ENCODE assay signal across 20 cellular contexts in genomic region chr1:46218443-46218842, GRCh38. TPM values are rescaled to one million over a fixed set of nuclear protein-coding genes. Genes with fewer than 3 reads are reported as not detected.
DNase-seq lines count a peak whose midpoint lies in the region; ATAC-seq and TF ChIP-seq lines count a peak whose summit lies in the region.
"Had no signal": no experiment of that assay in that cellular context is flagged by ENCODE, and none has a peak within 500 bp of the region (broad histone marks: within the 10 kb centered on the region; RNA-seq: fewer than 3 reads in every experiment).

No MANE protein-coding gene starts in this region.

- TF ChIP-seq CTCF in PC-3 (conservative IDR thresholded peaks at IDR 0.05; ENCODE audit: low read depth, low read length) = no peak

- no peak overlapping the region for H3K27ac ChIP-seq in PC-3 (ENCODE audit: low read length)
- H3K27ac ChIP-seq: pancreas had no signal

- ATAC-seq in esophagus mucosa (peak; percentile 96), GM19463 (IDR thresholded peaks at IDR 0.05; ENCODE audit: unreplicated experiment) (no peak), PC-3 (no peak)
- no peak for ATAC-seq in naive thymus-derived CD8-positive, alpha-beta T cell
- ATAC-seq: pancreas had no signal

- no peaks in the 10 kb centered on the region for H3F3A ChIP-seq in PC-3 (ENCODE audit: low read length, unreplicated experiment)

- no peak overlapping the region for H3K4me2 ChIP-seq in PC-3 (ENCODE audit: low read length)
- H3K4me2 ChIP-seq: smooth muscle cell had no signal

- no peak overlapping the region for H3K9ac ChIP-seq in PC-3 (ENCODE audit: low read length)

- no peaks in the 10 kb centered on the region for H3K9me2 ChIP-seq in PC-3 (replicated peaks; ENCODE audit: low read length)

- H3K36me3 Mint-ChIP-seq in naive thymus-derived CD8-positive, alpha-beta T cell = no peaks in the 10 kb centered on the region
- no peaks in the 10 kb centered on the region for H3K36me3 Mint-ChIP-seq in activated CD4-positive, alpha-beta memory T cell treated with anti-CD3 and anti-CD28 coated beads, Interleukin-2, amount 10 ng/mL, durations not matched to agents 7 days and 5 days (ENCODE audit: low read depth)

- H3K27me3 Mint-ChIP-seq in naive thymus-derived CD8-positive, alpha-beta T cell = no peaks in the 10 kb centered on the region
- peaks cover 11% of the 10 kb centered on the region for H3K27me3 Mint-ChIP-seq in activated CD4-positive, alpha-beta memory T cell treated with anti-CD3 and anti-CD28 coated beads, Interleukin-2, amount 10 ng/mL, durations not matched to agents 7 days and 5 days

- no peaks in the 10 kb centered on the region for H3K9me3 ChIP-seq in PC-3 (ENCODE audit: low read length)
- H3K9me3 ChIP-seq: pancreas, tibial nerve had no signal

- no peak overlapping the region for H3K4me3 ChIP-seq in PC-3 (ENCODE audit: low read length)
- H3K4me3 ChIP-seq: pancreas, smooth muscle cell, tibial nerve had no signal

- H3K9me3 Mint-ChIP-seq in naive thymus-derived CD8-positive, alpha-beta T cell = no peaks in the 10 kb centered on the region
- H3K9me3 Mint-ChIP-seq in activated CD4-positive, alpha-beta memory T cell treated with anti-CD3 and anti-CD28 coated beads, Interleukin-2, amount 10 ng/mL, durations not matched to agents 7 days and 5 days = no peaks in the 10 kb centered on the region
- H3K9me3 Mint-ChIP-seq: activated B cell treated with CpG ODN at 0.5 μM for 24 hours had no signal

- no peak overlapping the region for H2AFZ ChIP-seq in PC-3 (ENCODE audit: low read length)

- POLR2A ChIA-PET in naive thymus-derived CD8-positive, alpha-beta T cell (lab: Charles Lee) = no interaction called here
- POLR2A ChIA-PET in PC-3 (lab: Charles Lee; ENCODE audit: unreplicated experiment) = no interaction called here
- POLR2A ChIA-PET in activated CD4-positive, alpha-beta memory T cell treated with anti-CD3 and anti-CD28 coated beads, Interleukin-2, amount 10 ng/mL, durations not matched to agents 7 days and 5 days (lab: Charles Lee) = no interaction called here

- no peaks in the 10 kb centered on the region for H4K20me1 ChIP-seq in PC-3 (ENCODE audit: low read length)

- H3K4me1 ChIP-seq in PC-3 (ENCODE audit: insufficient read depth, low read length) = no peaks in the 10 kb centered on the region; the same call in 1 of the 2 replicates
- H3K4me1 ChIP-seq: pancreas had no signal

- intact Hi-C loops in PC-3 (cut with micrococcal nuclease) = no loop called here

- H3K79me2 ChIP-seq in PC-3 (ENCODE audit: low read length) = no peaks in the 10 kb centered on the region

- H3K4me1 Mint-ChIP-seq in naive thymus-derived CD8-positive, alpha-beta T cell = peaks cover 0 to 1% (median under 1%) of the 10 kb centered on the region in 4 donors
- H3K4me1 Mint-ChIP-seq in activated CD4-positive, alpha-beta memory T cell treated with anti-CD3 and anti-CD28 coated beads, Interleukin-2, amount 10 ng/mL, durations not matched to agents 7 days and 5 days = no peaks in the 10 kb centered on the region
- H3K4me1 Mint-ChIP-seq: activated B cell treated with CpG ODN at 0.5 μM for 24 hours had no signal

- no peaks in the 10 kb centered on the region for H3K36me3 ChIP-seq in PC-3 (ENCODE audit: low read depth, low read length)
- H3K36me3 ChIP-seq: pancreas had no signal

- H3K27ac Mint-ChIP-seq in naive thymus-derived CD8-positive, alpha-beta T cell = no peak overlapping the region
- no peak overlapping the region for H3K27ac Mint-ChIP-seq in activated CD4-positive, alpha-beta memory T cell treated with anti-CD3 and anti-CD28 coated beads, Interleukin-2, amount 10 ng/mL, durations not matched to agents 7 days and 5 days
- H3K27ac Mint-ChIP-seq: activated B cell treated with CpG ODN at 0.5 μM for 24 hours had no signal

- CTCF ChIA-PET in PC-3 (lab: Charles Lee) = no interaction called here
- CTCF ChIA-PET in activated CD4-positive, alpha-beta memory T cell treated with anti-CD3 and anti-CD28 coated beads, Interleukin-2, amount 10 ng/mL, durations not matched to agents 7 days and 5 days (lab: Charles Lee) = interaction anchor here (1.1 kb wide), 1 partner anchor 19 kb away, joined by 3 read pairs; no protein-coding TSS in a partner anchor

- BruUV-seq in PC-3 (replicated peaks; lab: Mats Ljungman, UMichigan) = no TSS peak

- no peak overlapping the region for H3K4me3 Mint-ChIP-seq in naive thymus-derived CD8-positive, alpha-beta T cell
- no peak overlapping the region for H3K4me3 Mint-ChIP-seq in activated CD4-positive, alpha-beta memory T cell treated with anti-CD3 and anti-CD28 coated beads, Interleukin-2, amount 10 ng/mL, durations not matched to agents 7 days and 5 days
- H3K4me3 Mint-ChIP-seq: activated B cell treated with CpG ODN at 0.5 μM for 24 hours had no signal

- no peaks in the 10 kb centered on the region for H3K27me3 ChIP-seq in PC-3 (ENCODE audit: low read length)
- H3K27me3 ChIP-seq: pancreas, tibial nerve had no signal

- peak; percentile 71 for DNase-seq in NCI-H748 (lab: John Stamatoyannopoulos, UW; ENCODE audit: unreplicated experiment)
- DNase-seq in NCI-H748 treated with DMSO at 0.1 percent for 48 hours (lab: John Stamatoyannopoulos, UW) = no peak
- DNase-seq in NCI-H526 treated with DMSO at 0.1 percent for 48 hours (lab: John Stamatoyannopoulos, UW) = peak; percentile 12
- DNase-seq in naive thymus-derived CD8-positive, alpha-beta T cell = no peak
- no peak for DNase-seq in PC-3
- no peak for DNase-seq in activated CD4-positive, alpha-beta memory T cell treated with anti-CD3 and anti-CD28 coated beads, Interleukin-2, amount 10 ng/mL, durations not matched to agents 7 days and 5 days
- DNase-seq: activated B cell treated with CpG ODN at 0.5 μM for 24 hours; activated effector memory CD4-positive, alpha-beta T cell treated with Interleukin-2 at 50 U/mL for 16 hours; C1 segment of cervical spinal cord; DND-41; NCI-H1092; pancreas; T-helper 1 cell had no signal

RNA-seq across cellular contexts. Expression of gene LURAP1, which starts 15.3 kb away (rescaled TPM):
- total RNA-seq in esophagus mucosa (1.7 TPM), PC-3 (2014; rRNA removed) (0.29 TPM in 1 of 2 replicates, not detected in the other)
- total RNA-seq in naive thymus-derived CD8-positive, alpha-beta T cell = under 1 TPM; 0.33 to 0.65 TPM
- polyA plus RNA-seq in naive thymus-derived CD8-positive, alpha-beta T cell = under 1 TPM in 1 of 3 donors, not detected in 2; 0.30 TPM
- total RNA-seq in activated CD4-positive, alpha-beta memory T cell treated with anti-CD3 and anti-CD28 coated beads, Interleukin-2, amount 10 ng/mL, durations not matched to agents 7 days and 5 days = under 1 TPM; 0.15 to 0.20 TPM
- total RNA-seq: activated B cell treated with CpG ODN at 0.5 μM for 24 hours had no signal

RNA-seq across cellular contexts. Expression of gene POMGNT1, which starts 20.2 kb away (rescaled TPM):
- total RNA-seq in esophagus mucosa = 28.3 TPM
- 10 to 100 TPM; 46.0 to 52.3 TPM for total RNA-seq in naive thymus-derived CD8-positive, alpha-beta T cell
- polyA plus RNA-seq in naive thymus-derived CD8-positive, alpha-beta T cell = 10 to 100 TPM; 23.5 to 33.4 (median 24.0) TPM
- total RNA-seq in PC-3 (2014; rRNA removed) = 84.8 and 92.5 TPM in 2 replicates
- total RNA-seq in activated CD4-positive, alpha-beta memory T cell treated with anti-CD3 and anti-CD28 coated beads, Interleukin-2, amount 10 ng/mL, durations not matched to agents 7 days and 5 days = 10 to 100 TPM; 27.4 to 28.5 TPM

RNA-seq across cellular contexts. Expression of gene RAD54L, which starts 29.1 kb away (rescaled TPM):
- 5.2 TPM for total RNA-seq in esophagus mucosa
- total RNA-seq in naive thymus-derived CD8-positive, alpha-beta T cell = 1 to 10 TPM in 1 of 2 experiments, under 1 TPM in 1; 0.80 to 1.0 TPM
- polyA plus RNA-seq in naive thymus-derived CD8-positive, alpha-beta T cell = under 1 TPM in 1 of 3 donors, not detected in 2; 0.27 TPM
- total RNA-seq in PC-3 (2014; rRNA removed) = 26.0 and 29.4 TPM in 2 replicates
- total RNA-seq in activated CD4-positive, alpha-beta memory T cell treated with anti-CD3 and anti-CD28 coated beads, Interleukin-2, amount 10 ng/mL, durations not matched to agents 7 days and 5 days = 10 to 100 TPM; 43.9 to 44.0 TPM

RNA-seq across cellular contexts. Expression of gene P3R3URF, which starts 42.2 kb away (rescaled TPM):
- not detected for total RNA-seq in esophagus mucosa
- total RNA-seq in naive thymus-derived CD8-positive, alpha-beta T cell = not detected
- not detected for polyA plus RNA-seq in naive thymus-derived CD8-positive, alpha-beta T cell
- total RNA-seq in PC-3 (2014; rRNA removed) = not detected in 2 replicates
- not detected for total RNA-seq in activated CD4-positive, alpha-beta memory T cell treated with anti-CD3 and anti-CD28 coated beads, Interleukin-2, amount 10 ng/mL, durations not matched to agents 7 days and 5 days
- total RNA-seq: activated B cell treated with CpG ODN at 0.5 μM for 24 hours, endothelial cell of umbilical vein, liver, myocyte, pancreas, smooth muscle cell, tibial nerve had no signal
- polyA plus RNA-seq: endothelial cell of umbilical vein, liver, pancreas, smooth muscle cell had no signal

RNA-seq across cellular contexts. Expression of gene TSPAN1, which starts 43.6 kb away (rescaled TPM):
- total RNA-seq in esophagus mucosa (4.7 TPM), PC-3 (2014; rRNA removed) (33.3 and 33.7 TPM in 2 replicates)
- total RNA-seq in naive thymus-derived CD8-positive, alpha-beta T cell = not detected
- not detected for polyA plus RNA-seq in naive thymus-derived CD8-positive, alpha-beta T cell
- total RNA-seq in activated CD4-positive, alpha-beta memory T cell treated with anti-CD3 and anti-CD28 coated beads, Interleukin-2, amount 10 ng/mL, durations not matched to agents 7 days and 5 days = not detected
- total RNA-seq: activated B cell treated with CpG ODN at 0.5 μM for 24 hours had no signal

Comparison
In these comparisons a context has a peak if more than half of its experiments do, and no peak if none do; other contexts are left out.
1. DNase-seq: peak in NCI-H748 (single experiment) and NCI-H526 treated with DMSO at 0.1 percent for 48 hours (single experiment); none in NCI-H748 treated with DMSO at 0.1 percent for 48 hours (single experiment), naive thymus-derived CD8-positive, alpha-beta T cell (0 of 10), PC-3 (single experiment) and activated CD4-positive, alpha-beta memory T cell treated with anti-CD3 and anti-CD28 coated beads, Interleukin-2, amount 10 ng/mL, durations not matched to agents 7 days and 5 days (single experiment).